ENCODE assay signal across 13 cellular contexts in genomic region chr11:68353669-68354068, GRCh38. TPM values are rescaled to one million over a fixed set of nuclear protein-coding genes. Genes with fewer than 3 reads are reported as not detected.
A peak's percentile ranks its signal among the peaks of the same experiment; 100 is the strongest.
DNase-seq lines count a peak whose midpoint lies in the region; ATAC-seq and TF ChIP-seq lines count a peak whose summit lies in the region.
"Had no signal": no experiment of that assay in that cellular context is flagged by ENCODE, and none has a peak within 500 bp of the region (broad histone marks: within the 10 kb centered on the region; RNA-seq: fewer than 3 reads in every experiment).

No MANE protein-coding gene starts in this region.

- no peak for TF ChIP-seq RAD21 in IMR-90 (IDR thresholded peaks at IDR 0.05; ENCODE audit: low read length)

- peak overlapping the region; percentile 3 for H4K5ac ChIP-seq in IMR-90 (ENCODE audit: low read depth, low read length)

- no peaks in the 10 kb centered on the region for H3K9me3 ChIP-seq in IMR-90 (ENCODE audit: control insufficient read depth, insufficient read depth, low read length)
- H3K9me3 ChIP-seq in mesenchymal stem cell (ENCODE audit: control insufficient read depth, low read length): peaks cover under 1% of the 10 kb centered on the region
- no peaks in the 10 kb centered on the region for H3K9me3 ChIP-seq in thoracic aorta
- H3K9me3 ChIP-seq: SJCRH30 had no signal

- H3K4me3 ChIP-seq in IMR-90 (ENCODE audit: insufficient read depth, low read depth, low read length) (no peak overlapping the region), coronary artery (peak overlapping the region; percentile 26), mesenchymal stem cell (ENCODE audit: insufficient read depth in 1 of 2, low read depth in 1 of 2, low read length in 2 of 2) (peak overlapping the region in 1 of 2 experiments; percentile 45), thoracic aorta (peak overlapping the region; percentile 35)
- H3K4me3 ChIP-seq: SJCRH30 had no signal

- TF ChIP-seq CTCF in IMR-90 (conservative IDR thresholded peaks at IDR 0.05; ENCODE audit: low read depth, low read length) (no peak), coronary artery (IDR thresholded peaks at IDR 0.05) (no peak), thoracic aorta (IDR thresholded peaks at IDR 0.05) (no peak)

- H3K18ac ChIP-seq in IMR-90 (ENCODE audit: low read depth, low read length): peak overlapping the region; percentile 61; the same call in 1 of the 2 replicates
- H3K18ac ChIP-seq in mesenchymal stem cell (ENCODE audit: low read depth in 1 of 2, low read length in 2 of 2): peak overlapping the region in 1 of 2 experiments; percentile 64

- H2AFZ ChIP-seq in IMR-90 (replicated peaks; ENCODE audit: low read length, poor library complexity) (peak overlapping the region; percentile 85), mesenchymal stem cell (ENCODE audit: low read depth, low read length) (no peak overlapping the region)

- H2BK12ac ChIP-seq in mesenchymal stem cell (ENCODE audit: low read length in 2 of 2): peak overlapping the region in 1 of 2 experiments; percentile 49

- H3K56ac ChIP-seq in IMR-90 (ENCODE audit: extremely low read depth, insufficient read depth, low read length): 0 out of 2 replicates have a peak overlapping the region, but pooled peaks have one; percentile 12

- DNase-seq in IMR-90 (no peak), coronary artery (ENCODE audit: low spot score) (no peak), mesenchymal stem cell (no peak), thoracic aorta (ENCODE audit: low spot score) (no peak), cerebellum (ENCODE audit: low spot score) (no peak), ureter (ENCODE audit: low spot score) (no peak), SKM-1 (lab: John Stamatoyannopoulos, UW; ENCODE audit: unreplicated experiment) (no peak)
- DNase-seq in activated T-cell treated with anti-CD3 and anti-CD28 coated beads, Interleukin-2, amount 50 U/mL, for 72 hours: no peak
- DNase-seq: activated CD4-positive, CD25-positive, alpha-beta regulatory T cell treated with anti-CD3 and anti-CD28 coated beads, Interleukin-2, amount 50 U/mL, for 72 hours; activated T-cell treated with anti-CD3 and anti-CD28 coated beads, Interleukin-2, amount 50 U/mL, for 1 hour; NCI-H1417; NCI-H524 had no signal

- H3K4me3 Mint-ChIP-seq in activated T-cell treated with anti-CD3 and anti-CD28 coated beads, Interleukin-2, amount 50 U/mL, for 72 hours: no peak overlapping the region

- dilution Hi-C loops in IMR-90 (cut with HindIII; ENCODE audit: low sequenced_read_pairs, unreplicated experiment): no loop called here

- peaks cover 32% of the 10 kb centered on the region for H3K9me1 ChIP-seq in IMR-90 (ENCODE audit: insufficient read depth, low read length)

- H3K4me2 ChIP-seq in IMR-90 (ENCODE audit: low read depth, low read length) (no peak overlapping the region), mesenchymal stem cell (ENCODE audit: low read length, poor library complexity, severe bottlenecking) (no peak overlapping the region)

- H4K8ac ChIP-seq in IMR-90 (ENCODE audit: low read depth in 2 of 2, low read length in 2 of 2) (peak overlapping the region; percentile 65 to 87; a peak in 3 of 4 replicates), mesenchymal stem cell (ENCODE audit: low read length) (no peak overlapping the region)

- H3K79me1 ChIP-seq in IMR-90 (ENCODE audit: low read depth in 1 of 2, low read length in 2 of 2) (peaks cover 22 to 49% of the 10 kb centered on the region in 2 experiments), mesenchymal stem cell (replicated peaks; ENCODE audit: low read length, poor library complexity, severe bottlenecking) (peaks cover 42% of the 10 kb centered on the region)

- H3K36me3 ChIP-seq in IMR-90 (ENCODE audit: control insufficient read depth, insufficient read depth, low read length) (peaks cover 6% of the 10 kb centered on the region; the same call in 1 of the 2 replicates), mesenchymal stem cell (ENCODE audit: control insufficient read depth in 1 of 2, insufficient read depth in 2 of 2, low read depth in 1 of 2, low read length in 2 of 2) (peaks cover 5 to 30% of the 10 kb centered on the region in 2 experiments), thoracic aorta (peaks cover 1% of the 10 kb centered on the region)

- H4K91ac ChIP-seq in IMR-90 (ENCODE audit: insufficient read depth, low read depth, low read length) (peak overlapping the region; percentile 98), mesenchymal stem cell (ENCODE audit: low read length) (peak overlapping the region; percentile 40)

- CTCF ChIA-PET in IMR-90 (lab: Yijun Ruan, JAX): no interaction called here

- no peaks in the 10 kb centered on the region for H3K36me3 Mint-ChIP-seq in activated T-cell treated with anti-CD3 and anti-CD28 coated beads, Interleukin-2, amount 50 U/mL, for 72 hours (ENCODE audit: insufficient read depth in 2 of 2)

- H2AK5ac ChIP-seq in IMR-90 (ENCODE audit: low read depth, low read length): peak overlapping the region; percentile 97
- peak overlapping the region; percentile 72 for H2AK5ac ChIP-seq in mesenchymal stem cell (ENCODE audit: low read length, severe bottlenecking)

- peak overlapping the region; percentile 99 for H2BK120ac ChIP-seq in IMR-90 (ENCODE audit: low read depth, low read length)
- no peak overlapping the region for H2BK120ac ChIP-seq in mesenchymal stem cell (ENCODE audit: low read depth, low read length)

- H3K9ac ChIP-seq in IMR-90 (ENCODE audit: low read depth, low read length): peak overlapping the region; percentile 1; the same call in 1 of the 2 replicates
- peak overlapping the region; percentile 77 for H3K9ac ChIP-seq in mesenchymal stem cell (ENCODE audit: low read length)

- ATAC-seq in IMR-90 (ENCODE audit: low read depth) (peak; percentile 6), thoracic aorta (ENCODE audit: insufficient number of reproducible peaks, low FRiP score, low read depth) (no peak)
- ATAC-seq in activated T-cell treated with anti-CD3 and anti-CD28 coated beads, Interleukin-2, amount 50 U/mL, for 72 hours (replicated peaks in 1 of 2): no peak

- H2BK5ac ChIP-seq in IMR-90 (ENCODE audit: low read depth, low read length, poor library complexity, severe bottlenecking) (peak overlapping the region; percentile 35), mesenchymal stem cell (ENCODE audit: low read depth, low read length, poor library complexity, severe bottlenecking) (peak overlapping the region; percentile 83)

- H3K27me3 ChIP-seq in IMR-90 (ENCODE audit: control insufficient read depth, insufficient read depth, low read length) (no peaks in the 10 kb centered on the region), mesenchymal stem cell (ENCODE audit: control insufficient read depth in 1 of 2, insufficient read depth in 1 of 2, low read length in 2 of 2) (no peaks in the 10 kb centered on the region), thoracic aorta (replicated peaks; ENCODE audit: insufficient read depth) (no peaks in the 10 kb centered on the region)
- H3K27me3 ChIP-seq: SJCRH30 had no signal

- peak overlapping the region; percentile 85 for H3K23ac ChIP-seq in IMR-90 (ENCODE audit: low read depth, low read length)
- H3K23ac ChIP-seq in mesenchymal stem cell (ENCODE audit: low read length in 2 of 2): no peak overlapping the region

- intact Hi-C loops in IMR-90 (cut with micrococcal nuclease): loop anchor here (1.0 kb wide), 1 partner anchor 39 kb away; no protein-coding TSS in a partner anchor

- 89% methylated on average over 5 of the region's 11 CpGs; no CpG with 5 or more reads in 1 of the 2 experiments for WGBS in IMR-90 (ENCODE audit: extremely low coverage in 2 of 2, insufficient read length in 1 of 2), 2 experiments
- 90% methylated on average over 11 of the region's 11 CpGs for WGBS in mesenchymal stem cell

- no peak for TF ChIP-seq POLR2A in IMR-90 (IDR thresholded peaks at IDR 0.05; ENCODE audit: low read depth, low read length)

- H3K14ac ChIP-seq in IMR-90 (replicated peaks; ENCODE audit: low read depth, low read length) (peak overlapping the region; percentile 93), mesenchymal stem cell (ENCODE audit: low read length in 2 of 2) (no peak overlapping the region)

- peak overlapping the region; percentile 90 for H2BK20ac ChIP-seq in IMR-90 (ENCODE audit: low read depth, low read length)

- H3K4me1 ChIP-seq in IMR-90 (ENCODE audit: control insufficient read depth, insufficient read depth, low read length): peaks cover 18% of the 10 kb centered on the region
- H3K4me1 ChIP-seq in mesenchymal stem cell (ENCODE audit: control insufficient read depth, insufficient read depth, low read depth, low read length): peaks cover 54% of the 10 kb centered on the region
- peaks cover 52 to 91% of the 10 kb centered on the region in 2 donors for H3K4me1 ChIP-seq in thoracic aorta (ENCODE audit: control insufficient read depth in 1 of 2, low read depth in 2 of 2)
- H3K4me1 ChIP-seq: SJCRH30 had no signal

- H3K4ac ChIP-seq in IMR-90 (ENCODE audit: low read depth, low read length) (peak overlapping the region; percentile 99), mesenchymal stem cell (ENCODE audit: low read depth in 1 of 2, low read length in 2 of 2) (no peak overlapping the region)

- H2AK9ac ChIP-seq in IMR-90 (replicated peaks; ENCODE audit: low read depth, low read length, poor library complexity): peak overlapping the region; percentile 99

- H3K4me1 Mint-ChIP-seq in activated T-cell treated with anti-CD3 and anti-CD28 coated beads, Interleukin-2, amount 50 U/mL, for 72 hours (ENCODE audit: low read depth): no peaks in the 10 kb centered on the region

- no peak overlapping the region for H3K27ac Mint-ChIP-seq in activated T-cell treated with anti-CD3 and anti-CD28 coated beads, Interleukin-2, amount 50 U/mL, for 72 hours

- H2BK15ac ChIP-seq in IMR-90 (ENCODE audit: low read depth, low read length): peak overlapping the region; percentile 48; the same call in 2 of the 3 replicates
- H2BK15ac ChIP-seq in mesenchymal stem cell (ENCODE audit: low read depth, poor library complexity, severe bottlenecking): no peak overlapping the region

- no TSS peak for BruUV-seq in IMR-90 (replicated peaks; lab: Mats Ljungman, UMichigan)

- H3K27ac ChIP-seq in IMR-90 (ENCODE audit: insufficient read depth, low read length) (peak overlapping the region; percentile 84), coronary artery (peak overlapping the region; percentile 92 to 96), mesenchymal stem cell (ENCODE audit: low read length, poor library complexity, severe bottlenecking) (peak overlapping the region; percentile 97), thoracic aorta (peak overlapping the region; percentile 88 to 97)

- H3K27me3 Mint-ChIP-seq in activated T-cell treated with anti-CD3 and anti-CD28 coated beads, Interleukin-2, amount 50 U/mL, for 72 hours (ENCODE audit: low read depth): no peaks in the 10 kb centered on the region

- POLR2A ChIA-PET in IMR-90 (lab: Charles Lee; ENCODE audit: unreplicated experiment): interaction anchor here (0.6 kb wide), 1 partner anchor 84 kb away, joined by 8 read pairs; no protein-coding TSS in a partner anchor

- H3K9me3 Mint-ChIP-seq in activated T-cell treated with anti-CD3 and anti-CD28 coated beads, Interleukin-2, amount 50 U/mL, for 72 hours: no peaks in the 10 kb centered on the region

- H4K20me1 ChIP-seq in IMR-90 (ENCODE audit: insufficient read depth, low read length): peaks cover 9% of the 10 kb centered on the region

- in situ Hi-C loops in IMR-90 (cut with MboI; ENCODE audit: low sequenced_read_pairs): no loop called here

RNA-seq across cellular contexts. Expression of gene LRP5, which starts 41.3 kb away (rescaled TPM):
- total RNA-seq in IMR-90 (2012; rRNA removed) (10.4 and 11.1 TPM in 2 replicates), thoracic aorta (10 to 100 TPM; 67.2 to 99.1 TPM), cerebellum (15.7 TPM), ureter (82.4 TPM)
- polyA plus RNA-seq in IMR-90 (2012; rRNA removed): 15.0 and 19.0 TPM in 2 replicates
- polyA plus RNA-seq in IMR-90 (2012; cell fraction: cytosol; rRNA removed): 12.0 and 21.8 TPM in 2 replicates
- polyA plus RNA-seq in IMR-90 (2012; cell fraction: nucleus; rRNA removed; ENCODE audit: low replicate concordance): 13.9 and 32.5 TPM in 2 replicates
- polyA plus RNA-seq in mesenchymal stem cell (2013, experiment 1 of 2): 46.4 TPM
- 41.4 TPM for polyA plus RNA-seq in mesenchymal stem cell (2013, experiment 2 of 2)
- 1 to 10 TPM; 6.8 to 9.3 TPM for total RNA-seq in activated T-cell treated with anti-CD3 and anti-CD28 coated beads, Interleukin-2, amount 50 U/mL, for 72 hours
